13 cellular contexts compared by ENCODE assay signal in the genomic region with DNA sequence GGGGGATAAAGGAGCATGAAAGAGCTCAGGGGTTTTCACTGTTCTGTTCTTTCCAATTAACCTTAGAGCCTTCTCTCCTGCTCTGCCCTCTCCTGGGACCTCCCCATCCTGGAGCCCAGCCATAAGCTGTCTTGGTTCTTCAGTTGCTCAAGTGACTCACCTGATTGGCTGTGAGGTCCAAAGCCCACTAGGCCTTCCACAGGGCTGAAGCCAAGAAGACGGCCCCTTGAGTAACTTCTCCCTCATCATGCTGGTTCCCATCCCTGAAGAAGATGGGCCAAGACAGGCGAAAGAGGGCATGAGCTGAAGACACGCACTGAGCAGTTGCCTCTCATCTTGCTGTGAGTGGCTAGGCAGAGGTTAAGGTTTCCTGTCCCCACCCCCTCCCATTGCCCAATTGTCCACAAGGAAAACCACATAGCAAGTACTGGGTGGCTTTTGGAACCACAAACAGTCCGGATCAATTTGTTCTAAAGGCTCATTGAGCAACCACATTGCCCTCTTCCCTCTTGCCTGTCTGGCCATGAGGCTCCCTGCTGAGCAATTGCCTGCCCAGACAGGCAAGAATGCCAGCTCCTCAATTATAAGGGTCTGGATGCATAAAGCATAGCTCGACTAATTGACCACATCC. TPM values are rescaled to one million over a fixed set of nuclear protein-coding genes. Genes with fewer than 3 reads are reported as not detected.
DNase-seq lines count a peak whose midpoint lies in the region; ATAC-seq and TF ChIP-seq lines count a peak whose summit lies in the region.
"Had no signal": no experiment of that assay in that cellular context is flagged by ENCODE, and none has a peak within 500 bp of the region (broad histone marks: within the 10 kb centered on the region; RNA-seq: fewer than 3 reads in every experiment).

No MANE protein-coding gene starts in this region.

- no peaks in the 10 kb centered on the region for H3K4me1 Mint-ChIP-seq in activated CD8-positive, alpha-beta T cell treated with anti-CD3 and anti-CD28 coated beads for 36 hours (ENCODE audit: low read depth)
- H3K4me1 Mint-ChIP-seq: activated naive CD8-positive, alpha-beta T cell treated with anti-CD3 and anti-CD28 coated beads for 36 hours had no signal

- 58 to 72% (median 61%) methylated on average over 5 of the region's 5 CpGs for WGBS in adrenal gland, 4 donors
- WGBS in right lobe of liver (ENCODE audit: insufficient coverage, low coverage, low lambda C conversion rate, missing lambda C conversion rate): 19% methylated on average over 4 of the region's 5 CpGs

- H3K27me3 ChIP-seq in adrenal gland: no peaks in the 10 kb centered on the region
- H3K27me3 ChIP-seq in right lobe of liver: no peaks in the 10 kb centered on the region

- H3K4me3 Mint-ChIP-seq in activated CD8-positive, alpha-beta T cell treated with anti-CD3 and anti-CD28 coated beads for 36 hours: no peak overlapping the region
- H3K4me3 Mint-ChIP-seq: activated naive CD8-positive, alpha-beta T cell treated with anti-CD3 and anti-CD28 coated beads for 36 hours; CD4-positive, alpha-beta T cell; mesothelial cell of epicardium; T-helper 1 cell treated with Interleukin-12 subunit alpha and Interleukin-12 subunit beta and Interleukin-4 antibody, amounts not matched to agents 30 μg/mL and 1 μg/mL, for 36 hours had no signal

- CTCF ChIA-PET in activated CD8-positive, alpha-beta T cell treated with anti-CD3 and anti-CD28 coated beads for 36 hours (lab: Charles Lee): no interaction called here

- DNase-seq in AG10803 (ENCODE audit: low read depth) (peak; percentile 98), HT1080 (ENCODE audit: low read depth) (peak; percentile 69), adrenal gland (peak in 5 of 7 donors; percentile 19 to 50 (median 37)), right lobe of liver (peak; percentile 67 to 91 (median 87)), NCI-H2081 treated with DMSO at 0.1 percent for 48 hours (lab: John Stamatoyannopoulos, UW) (no peak), NCI-H1092 (lab: John Stamatoyannopoulos, UW) (no peak)
- no peak for DNase-seq in activated CD8-positive, alpha-beta T cell treated with anti-CD3 and anti-CD28 coated beads for 36 hours
- DNase-seq: activated naive CD8-positive, alpha-beta T cell treated with anti-CD3 and anti-CD28 coated beads for 36 hours; CD4-positive, alpha-beta T cell had no signal

- H3K27ac ChIP-seq in adrenal gland: no peak overlapping the region
- peak overlapping the region; percentile 78 to 88 (median 86) for H3K27ac ChIP-seq in right lobe of liver

- no peak for TF ChIP-seq POLR2A in adrenal gland (IDR thresholded peaks at IDR 0.05)
- peak; percentile 75 for TF ChIP-seq POLR2A in right lobe of liver (IDR thresholded peaks at IDR 0.05)

- H3K9me3 ChIP-seq in adrenal gland (replicated peaks in 1 of 3) (no peaks in the 10 kb centered on the region), right lobe of liver (no peaks in the 10 kb centered on the region)

- H3K4me1 ChIP-seq in adrenal gland (replicated peaks in 1 of 2): peaks cover 9 to 24% of the 10 kb centered on the region in 2 donors
- peaks cover 0 to 73% (median 10%) of the 10 kb centered on the region in 4 donors for H3K4me1 ChIP-seq in right lobe of liver

- TF ChIP-seq CTCF in AG10803 (conservative IDR thresholded peaks at IDR 0.05; ENCODE audit: low read length) (no peak), adrenal gland (IDR thresholded peaks at IDR 0.05) (no peak), right lobe of liver (IDR thresholded peaks at IDR 0.05) (no peak)
- no peak for TF ChIP-seq CTCF in activated CD8-positive, alpha-beta T cell treated with anti-CD3 and anti-CD28 coated beads for 36 hours (IDR thresholded peaks at IDR 0.05)

- intact Hi-C loops in adrenal gland (cut with DNase I) (no loop called here), right lobe of liver (cut with DNase I) (no loop called here)
- intact Hi-C loops in activated CD8-positive, alpha-beta T cell treated with anti-CD3 and anti-CD28 coated beads for 36 hours (cut with micrococcal nuclease): no loop called here

- no peaks in the 10 kb centered on the region for H3K36me3 Mint-ChIP-seq in activated CD8-positive, alpha-beta T cell treated with anti-CD3 and anti-CD28 coated beads for 36 hours (ENCODE audit: low read depth)
- H3K36me3 Mint-ChIP-seq: activated naive CD8-positive, alpha-beta T cell treated with anti-CD3 and anti-CD28 coated beads for 36 hours; mesothelial cell of epicardium had no signal

- ATAC-seq in right lobe of liver (peak; percentile 61 to 75 (median 67)), HG03457 (IDR thresholded peaks at IDR 0.05; ENCODE audit: unreplicated experiment) (no peak)
- no peak for ATAC-seq in activated CD8-positive, alpha-beta T cell treated with anti-CD3 and anti-CD28 coated beads for 36 hours

- no peaks in the 10 kb centered on the region for H3K9me3 Mint-ChIP-seq in activated CD8-positive, alpha-beta T cell treated with anti-CD3 and anti-CD28 coated beads for 36 hours
- H3K9me3 Mint-ChIP-seq: activated naive CD8-positive, alpha-beta T cell treated with anti-CD3 and anti-CD28 coated beads for 36 hours; CD4-positive, alpha-beta T cell; T-helper 1 cell treated with Interleukin-12 subunit alpha and Interleukin-12 subunit beta and Interleukin-4 antibody, amounts not matched to agents 30 μg/mL and 1 μg/mL, for 36 hours had no signal

- H3K27me3 Mint-ChIP-seq in activated CD8-positive, alpha-beta T cell treated with anti-CD3 and anti-CD28 coated beads for 36 hours: peaks cover 19% of the 10 kb centered on the region
- H3K27me3 Mint-ChIP-seq: activated naive CD8-positive, alpha-beta T cell treated with anti-CD3 and anti-CD28 coated beads for 36 hours had no signal

- H3K27ac Mint-ChIP-seq in activated CD8-positive, alpha-beta T cell treated with anti-CD3 and anti-CD28 coated beads for 36 hours: no peak overlapping the region
- H3K27ac Mint-ChIP-seq: activated naive CD8-positive, alpha-beta T cell treated with anti-CD3 and anti-CD28 coated beads for 36 hours; CD4-positive, alpha-beta T cell; mesothelial cell of epicardium; T-helper 1 cell treated with Interleukin-12 subunit alpha and Interleukin-12 subunit beta and Interleukin-4 antibody, amounts not matched to agents 30 μg/mL and 1 μg/mL, for 36 hours had no signal

- H3K4me3 ChIP-seq in AG10803 (ENCODE audit: low read length): no peak overlapping the region
- no peak overlapping the region for H3K4me3 ChIP-seq in adrenal gland
- peak overlapping the region; percentile 33 to 63 (median 58) for H3K4me3 ChIP-seq in right lobe of liver

- POLR2A ChIA-PET in activated CD8-positive, alpha-beta T cell treated with anti-CD3 and anti-CD28 coated beads for 36 hours (lab: Charles Lee): no interaction called here

- H3K36me3 ChIP-seq in adrenal gland (replicated peaks in 1 of 2): no peaks in the 10 kb centered on the region
- no peaks in the 10 kb centered on the region for H3K36me3 ChIP-seq in right lobe of liver

RNA-seq across cellular contexts. Expression of a gene that starts 43.9 kb away (rescaled TPM):
- total RNA-seq in HT1080 (2014; rRNA removed; shearing (Covaris generic)): 6.5 and 7.1 TPM in 2 replicates
- 4.3 and 5.1 TPM in 2 replicates for polyA plus RNA-seq in HT1080 (2015; cell fraction: cytosol; rRNA removed)
- 11.9 and 14.7 TPM in 2 replicates for polyA plus RNA-seq in HT1080 (2015; cell fraction: nucleus; rRNA removed)
- total RNA-seq in adrenal gland (100 to 1,000 TPM in 5 of 8 donors, 10 to 100 TPM in 3; 65.3 to 297 (median 112) TPM), right lobe of liver (100 to 1,000 TPM in 2 of 6 experiments, 10 to 100 TPM in 4; 78.8 to 340 (median 90.3) TPM)
- 10 to 100 TPM; 15.9 to 97.6 (median 34.2) TPM for polyA plus RNA-seq in adrenal gland
- 1 to 10 TPM; 7.4 to 8.6 TPM for total RNA-seq in activated CD8-positive, alpha-beta T cell treated with anti-CD3 and anti-CD28 coated beads for 36 hours

RNA-seq across cellular contexts. Expression of a gene that starts 55.8 kb away (rescaled TPM):
- not detected in 2 replicates for total RNA-seq in HT1080 (2014; rRNA removed; shearing (Covaris generic))
- polyA plus RNA-seq in HT1080 (2015; cell fraction: cytosol; rRNA removed): not detected in 2 replicates
- 0.11 TPM in 1 of 2 replicates, not detected in the other for polyA plus RNA-seq in HT1080 (2015; cell fraction: nucleus; rRNA removed)
- not detected for total RNA-seq in adrenal gland
- polyA plus RNA-seq in adrenal gland: not detected
- under 1 TPM; 0.18 to 0.83 (median 0.49) TPM for total RNA-seq in right lobe of liver
- not detected for total RNA-seq in activated CD8-positive, alpha-beta T cell treated with anti-CD3 and anti-CD28 coated beads for 36 hours
- total RNA-seq: activated naive CD8-positive, alpha-beta T cell treated with anti-CD3 and anti-CD28 coated beads for 36 hours; CD4-positive, alpha-beta T cell; mesothelial cell of epicardium; NCI-H460 had no signal

Comparison
In these comparisons a context has a peak if more than half of its experiments do, and no peak if none do; other contexts are left out.
1. DNase-seq: peak in AG10803 (single experiment), HT1080 (single experiment), adrenal gland (5 of 7) and right lobe of liver (3 of 3); none in activated CD8-positive, alpha-beta T cell treated with anti-CD3 and anti-CD28 coated beads for 36 hours (single experiment), NCI-H2081 treated with DMSO at 0.1 percent for 48 hours (single experiment) and NCI-H1092 (single experiment).
2. H3K4me3 ChIP-seq: peak in right lobe of liver (3 of 3); none in AG10803 (single experiment) and adrenal gland (0 of 4).
3. H3K27ac ChIP-seq: peak in right lobe of liver (3 of 3); none in adrenal gland (0 of 5).
4. ATAC-seq: peak in right lobe of liver (4 of 4); none in activated CD8-positive, alpha-beta T cell treated with anti-CD3 and anti-CD28 coated beads for 36 hours (single experiment) and HG03457 (single experiment).